8 cellular contexts compared by ENCODE assay signal in the genomic region with DNA sequence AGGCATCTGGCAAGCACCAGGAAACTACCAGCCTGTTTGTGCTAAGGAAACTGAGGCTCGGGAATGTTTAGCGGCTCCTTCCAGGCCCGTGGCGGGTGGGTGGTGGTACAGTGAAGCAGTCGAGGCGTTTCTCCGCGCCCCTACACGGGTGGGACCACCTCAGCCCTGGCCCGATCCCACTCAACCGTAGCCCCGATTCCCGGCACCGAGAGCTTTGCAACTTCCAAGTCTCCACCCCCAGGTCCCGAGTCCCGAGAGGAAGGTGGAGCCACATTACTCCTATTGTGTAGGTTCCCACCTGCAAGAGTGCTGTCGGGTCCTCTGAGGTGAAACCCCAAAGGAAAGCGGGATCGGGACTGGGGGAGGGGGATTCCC. TPM values are rescaled to one million over a fixed set of nuclear protein-coding genes. Genes with fewer than 3 reads are reported as not detected.
DNase-seq lines count a peak whose midpoint lies in the region; ATAC-seq and TF ChIP-seq lines count a peak whose summit lies in the region.

No MANE protein-coding gene starts in this region.

- no peaks in the 10 kb centered on the region for H3K9me3 ChIP-seq in cardiac muscle cell (ENCODE audit: low read depth)

- ATAC-seq in HG03139 (IDR thresholded peaks at IDR 0.05; ENCODE audit: unreplicated experiment): peak; percentile 14

- H3K4me1 ChIP-seq in cardiac muscle cell (ENCODE audit: low read depth): no peaks in the 10 kb centered on the region

- no peak for DNase-seq in cardiac muscle cell (ENCODE audit: low read depth in 1 of 2, low spot score in 1 of 2)
- no peak for DNase-seq in retinal pigment epithelial cell (ENCODE audit: low read depth)
- DNase-seq in dedifferentiated amniotic fluid mesenchymal stem cell (ENCODE audit: extremely low spot score): no peak
- no peak for DNase-seq in KG1 (lab: John Stamatoyannopoulos, UW)
- no peak for DNase-seq in DMS114 treated with DMSO at 0.1 percent for 48 hours (lab: John Stamatoyannopoulos, UW; ENCODE audit: unreplicated experiment)

- no peaks in the 10 kb centered on the region for H3K27me3 ChIP-seq in cardiac muscle cell

- H3K4me3 ChIP-seq in GM12875 (ENCODE audit: low read depth, low read length) (peak overlapping the region; percentile 93), cardiac muscle cell (peak overlapping the region; percentile 60), retinal pigment epithelial cell (ENCODE audit: low read length) (peak overlapping the region; percentile 58)

- H3K36me3 ChIP-seq in cardiac muscle cell: no peaks in the 10 kb centered on the region

- TF ChIP-seq CTCF in GM12875 (IDR thresholded peaks at IDR 0.05; ENCODE audit: borderline replicate concordance, insufficient read depth, low read depth, low read length) (no peak), VCaP (conservative IDR thresholded peaks at IDR 0.05) (no peak), cardiac muscle cell (IDR thresholded peaks at IDR 0.05; ENCODE audit: low read depth, low read length) (no peak), retinal pigment epithelial cell (conservative IDR thresholded peaks at IDR 0.05; ENCODE audit: low read depth, low read length) (no peak)

- peak overlapping the region; percentile 98 for H3K27ac ChIP-seq in VCaP
- H3K27ac ChIP-seq in cardiac muscle cell: peak overlapping the region; percentile 97

RNA-seq across cellular contexts. Expression of a gene that starts 0.5 kb away (rescaled TPM):
- total RNA-seq in cardiac muscle cell: 21.9 and 60.7 TPM in 2 replicates
- 20.8 and 44.9 TPM in 2 replicates for polyA plus RNA-seq in cardiac muscle cell

RNA-seq across cellular contexts. Expression of a gene that starts 13.0 kb away (rescaled TPM):
- total RNA-seq in cardiac muscle cell: 19.9 and 30.9 TPM in 2 replicates
- 16.4 and 20.5 TPM in 2 replicates for polyA plus RNA-seq in cardiac muscle cell

RNA-seq across cellular contexts. Expression of a gene that starts 30.7 kb away (rescaled TPM):
- 100 and 106 TPM in 2 replicates for total RNA-seq in cardiac muscle cell
- polyA plus RNA-seq in cardiac muscle cell: 59.7 and 62.7 TPM in 2 replicates

RNA-seq across cellular contexts. Expression of a gene that starts 41.1 kb away (rescaled TPM):
- total RNA-seq in cardiac muscle cell: 48.4 and 70.3 TPM in 2 replicates
- 64.1 and 75.8 TPM in 2 replicates for polyA plus RNA-seq in cardiac muscle cell

RNA-seq across cellular contexts. Expression of a gene that starts 58.9 kb away (rescaled TPM):
- 1.2 TPM in 2 replicates for total RNA-seq in cardiac muscle cell
- 1.5 TPM in 1 of 2 replicates, not detected in the other for polyA plus RNA-seq in cardiac muscle cell
